20 cellular contexts compared by ENCODE assay signal in the genomic region with DNA sequence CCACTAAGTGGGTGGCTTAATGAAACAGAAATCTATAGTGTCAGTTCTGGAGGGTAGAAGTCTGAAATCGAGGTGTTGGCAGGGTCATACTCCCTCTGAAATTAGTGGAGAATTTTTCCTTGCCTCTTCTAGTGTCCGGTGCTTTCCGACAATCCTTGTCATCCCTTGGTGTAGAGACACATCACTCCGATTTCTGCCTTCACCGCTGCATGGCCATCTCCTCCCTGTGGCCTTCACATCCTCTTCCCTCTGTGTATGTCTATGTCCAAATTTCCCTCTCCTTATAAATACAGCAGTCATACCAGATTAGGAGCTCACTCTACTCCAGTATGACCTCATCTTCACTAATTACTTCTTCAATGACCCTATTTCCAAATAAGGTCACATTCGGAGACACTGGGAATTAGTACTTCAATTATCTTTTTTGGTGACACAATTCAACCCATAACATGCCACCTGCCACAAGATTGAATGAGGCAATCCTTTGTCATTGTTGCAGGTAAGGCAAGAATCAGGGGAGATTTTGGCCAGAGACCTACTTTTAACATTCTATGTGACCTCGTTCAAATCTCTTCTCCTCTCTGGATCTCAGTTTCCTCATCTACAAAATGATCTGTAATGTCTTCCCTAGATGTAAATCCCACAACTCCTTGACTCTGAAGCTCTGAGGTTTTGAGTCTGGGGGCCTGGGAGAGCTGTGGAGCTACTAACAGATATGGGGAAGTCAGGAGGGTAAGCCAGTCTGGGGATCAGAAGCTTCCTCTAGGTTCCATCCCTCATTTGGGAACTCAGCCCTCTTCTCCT. TPM values are rescaled to one million over a fixed set of nuclear protein-coding genes. Genes with fewer than 3 reads are reported as not detected.
A peak's percentile ranks its signal among the peaks of the same experiment; 100 is the strongest.
DNase-seq lines count a peak whose midpoint lies in the region; ATAC-seq, FAIRE-seq and TF ChIP-seq lines count a peak whose summit lies in the region.
"Had no signal": no experiment of that assay in that cellular context is flagged by ENCODE, and none has a peak within 500 bp of the region (broad histone marks: within the 10 kb centered on the region; RNA-seq: fewer than 3 reads in every experiment).

No MANE protein-coding gene starts in this region.

- BruUV-seq in endothelial cell of umbilical vein (replicated peaks; lab: Mats Ljungman, UMichigan): no TSS peak

- no peak for ATAC-seq in GM18517 (IDR thresholded peaks at IDR 0.05; ENCODE audit: unreplicated experiment)
- ATAC-seq: A549, natural killer cell had no signal

- TF ChIP-seq POLR2A in endothelial cell of umbilical vein (IDR thresholded peaks at IDR 0.05; ENCODE audit: low read depth, low read length) (no peak), stomach (IDR thresholded peaks at IDR 0.05) (no peak)

- no peaks in the 10 kb centered on the region for H3K9me3 ChIP-seq in endothelial cell of umbilical vein (replicated peaks; ENCODE audit: control insufficient read depth, insufficient read depth, low read length)
- no peaks in the 10 kb centered on the region for H3K9me3 ChIP-seq in stomach
- H3K9me3 ChIP-seq: A549, colonic mucosa, Peyer's patch, tibial artery had no signal

- no peak for TF ChIP-seq CTCF in endothelial cell of umbilical vein (IDR thresholded peaks at IDR 0.05; ENCODE audit: extremely low read depth in 1 of 2, insufficient read depth in 1 of 2, low read depth in 1 of 2, low read length in 2 of 2)
- no peak for TF ChIP-seq CTCF in stomach (IDR thresholded peaks at IDR 0.05)
- TF ChIP-seq CTCF in progenitor cell of endocrine pancreas (IDR thresholded peaks at IDR 0.05; ENCODE audit: unreplicated experiment): no peak

- H3K9me1 ChIP-seq in endothelial cell of umbilical vein (replicated peaks; ENCODE audit: control insufficient read depth, extremely low read depth, insufficient read depth, low read length): no peaks in the 10 kb centered on the region

- H2AFZ ChIP-seq in endothelial cell of umbilical vein (ENCODE audit: low read depth, low read length): no peak overlapping the region

- WGBS in stomach, 5 donors: 83 to 88% (median 84%) methylated on average over 7 of the region's 7 CpGs

- peak overlapping the region; percentile 26 for H3K4me2 ChIP-seq in endothelial cell of umbilical vein (ENCODE audit: insufficient read depth, low read length)
- H3K4me2 ChIP-seq: A549 had no signal

- H3K79me2 ChIP-seq in endothelial cell of umbilical vein (ENCODE audit: control insufficient read depth, insufficient read depth, low read length): peaks cover 97% of the 10 kb centered on the region

- H3K9me3 Mint-ChIP-seq in progenitor cell of endocrine pancreas (ENCODE audit: low read depth): no peaks in the 10 kb centered on the region
- H3K9me3 Mint-ChIP-seq: activated CD4-positive, alpha-beta T cell treated with anti-CD3 and anti-CD28 coated beads, Interleukin-2, amount 10 ng/mL, durations not matched to agents 24 days and 14 days; natural killer cell had no signal

- dilution Hi-C loops in endothelial cell of umbilical vein (cut with MboI; ENCODE audit: extremely low pct_ligation_motif_present, low sequenced_read_pairs): loop anchor here (25.0 kb wide), 1 partner anchor 157 kb away; no protein-coding TSS in a partner anchor

- peaks cover 10% of the 10 kb centered on the region for H3K27me3 Mint-ChIP-seq in progenitor cell of endocrine pancreas

- FAIRE-seq in endothelial cell of umbilical vein (lab: Jason Lieb, UNC): peak; percentile 61
- FAIRE-seq: A549 had no signal

- CTCF ChIA-PET in endothelial cell of umbilical vein (lab: Charles Lee): interaction anchor here (0.8 to 10.8 kb wide), 7 partner anchors 11 to 237 kb away, joined by 3 to 236 read pairs (median 7); partner anchors contain the start of gene NAV1

- intact Hi-C loops in endothelial cell of umbilical vein (cut with micrococcal nuclease) (loop anchor here (1.0 to 5.0 kb wide), 2 partner anchors 13 to 73 kb away; no protein-coding TSS in a partner anchor), stomach (cut with DNase I; ENCODE audit: low total_unique reads) (loop anchor here (10.0 kb wide), 1 partner anchor 240 kb away; no protein-coding TSS in a partner anchor)

- no peaks in the 10 kb centered on the region for H3K27me3 ChIP-seq in endothelial cell of umbilical vein (ENCODE audit: control insufficient read depth in 2 of 2, insufficient read depth in 2 of 2, low read length in 2 of 2)
- no peaks in the 10 kb centered on the region for H3K27me3 ChIP-seq in stomach
- H3K27me3 ChIP-seq: colonic mucosa, Peyer's patch, tibial artery had no signal

- H3K27ac ChIP-seq in endothelial cell of umbilical vein (ENCODE audit: insufficient read depth, low read depth, low read length) (peak overlapping the region; percentile 76), stomach (peak overlapping the region in 3 of 5 donors; percentile 11 to 69 (median 21))
- H3K27ac ChIP-seq: C4-2B, colonic mucosa, tibial artery had no signal

- no peak overlapping the region for H3K9ac ChIP-seq in endothelial cell of umbilical vein (replicated peaks; ENCODE audit: extremely low read depth, insufficient read depth, low read length)

- no peak overlapping the region for H3K27ac Mint-ChIP-seq in progenitor cell of endocrine pancreas
- H3K27ac Mint-ChIP-seq: activated CD4-positive, alpha-beta T cell treated with anti-CD3 and anti-CD28 coated beads, Interleukin-2, amount 10 ng/mL, durations not matched to agents 24 days and 14 days; natural killer cell had no signal

- DNase-seq in NCI-H510A treated with DMSO at 0.1 percent for 48 hours (lab: John Stamatoyannopoulos, UW) (peak; percentile 17), NCI-H510A (lab: John Stamatoyannopoulos, UW) (no peak), NCI-H1105 treated with DMSO at 0.1 percent for 48 hours (lab: John Stamatoyannopoulos, UW) (peak; percentile 39), endothelial cell of umbilical vein (ENCODE audit: low read depth, low spot score) (no peak), stomach (no peak), progenitor cell of endocrine pancreas (ENCODE audit: low spot score, unreplicated experiment) (no peak), iPS-NIHi11 (ENCODE audit: low spot score) (no peak)
- DNase-seq: activated CD4-positive, alpha-beta T cell treated with anti-CD3 and anti-CD28 coated beads, Interleukin-2, amount 10 ng/mL, durations not matched to agents 24 days and 14 days; activated naive CD4-positive, alpha-beta T cell treated with anti-CD3 and anti-CD28 coated beads, Interleukin-2, amount 50 U/mL, for 16 hours; colonic mucosa; DND-41; Karpas-422; mammary epithelial cell; natural killer cell; NCI-H524 treated with DMSO at 0.1 percent for 48 hours; Peyer's patch; tibial artery had no signal

- H3K36me3 Mint-ChIP-seq in progenitor cell of endocrine pancreas (ENCODE audit: insufficient read depth): no peaks in the 10 kb centered on the region
- H3K36me3 Mint-ChIP-seq: natural killer cell had no signal

- H3K36me3 ChIP-seq in endothelial cell of umbilical vein (ENCODE audit: control insufficient read depth in 2 of 2, extremely low read depth in 1 of 2, insufficient read depth in 2 of 2, low read length in 2 of 2) (no peaks in the 10 kb centered on the region), stomach (no peaks in the 10 kb centered on the region)
- H3K36me3 ChIP-seq: colonic mucosa, Peyer's patch, tibial artery had no signal

- no peak overlapping the region for H3K4me3 ChIP-seq in endothelial cell of umbilical vein (replicated peaks in 1 of 3; ENCODE audit: insufficient read depth in 1 of 3, low read depth in 1 of 3, low read length in 3 of 3)
- no peak overlapping the region for H3K4me3 ChIP-seq in stomach
- H3K4me3 ChIP-seq: A549, colonic mucosa, Peyer's patch, tibial artery had no signal

- POLR2A ChIA-PET in endothelial cell of umbilical vein (lab: Charles Lee): no interaction called here

- H3K4me1 ChIP-seq in endothelial cell of umbilical vein (ENCODE audit: control insufficient read depth, extremely low read depth, insufficient read depth, low read length): peaks cover 61% of the 10 kb centered on the region
- peaks cover 6 to 47% (median 9%) of the 10 kb centered on the region in 4 donors for H3K4me1 ChIP-seq in stomach
- H3K4me1 ChIP-seq: colonic mucosa had no signal

- H3K4me1 Mint-ChIP-seq in progenitor cell of endocrine pancreas (ENCODE audit: low read depth): peaks cover 8% of the 10 kb centered on the region

- H4K20me1 ChIP-seq in endothelial cell of umbilical vein (replicated peaks; ENCODE audit: control insufficient read depth, extremely low read depth, insufficient read depth, low read length): no peaks in the 10 kb centered on the region

- TF ChIP-seq EP300 in stomach (IDR thresholded peaks at IDR 0.05): no peak

- no peak overlapping the region for H3K4me3 Mint-ChIP-seq in progenitor cell of endocrine pancreas (ENCODE audit: low read depth)
- H3K4me3 Mint-ChIP-seq: activated CD4-positive, alpha-beta T cell treated with anti-CD3 and anti-CD28 coated beads, Interleukin-2, amount 10 ng/mL, durations not matched to agents 24 days and 14 days; natural killer cell had no signal

TF ChIP-seq in endothelial cell of umbilical vein, 7 proteins besides CTCF, POLR2A, EP300 and RAD21 (continues in another document):
- TF ChIP-seq POLR2AphosphoS5 (IDR thresholded peaks at IDR 0.05; ENCODE audit: insufficient read depth, low read depth, low read length): no peak
- no peak for TF ChIP-seq FOS (IDR thresholded peaks at IDR 0.05; ENCODE audit: borderline replicate concordance, insufficient read depth, low read length)

RNA-seq across cellular contexts. Expression of gene NAV1, which starts 16.1 kb away (rescaled TPM):
- 136 and 138 TPM in 2 replicates for total RNA-seq in endothelial cell of umbilical vein
- 16.3 and 19.9 TPM in 2 replicates for polyA plus RNA-seq in endothelial cell of umbilical vein
- polyA plus RNA-seq in endothelial cell of umbilical vein (2011; cell fraction: cytosol; rRNA removed): 27.2 and 31.1 TPM in 2 replicates
- 58.6 and 65.0 TPM in 2 replicates for polyA plus RNA-seq in endothelial cell of umbilical vein (2011; cell fraction: nucleus; rRNA removed)
- polyA plus RNA-seq in endothelial cell of umbilical vein (2012): 73.9 and 86.9 TPM in 2 replicates
- polyA minus RNA-seq in endothelial cell of umbilical vein: 45.0 and 46.8 TPM in 2 replicates
- 0.31 TPM for polyA minus RNA-seq in endothelial cell of umbilical vein (2011; cell fraction: cytosol; rRNA and poly(A)+ RNA removed)
- polyA minus RNA-seq in endothelial cell of umbilical vein (2011; cell fraction: nucleus; rRNA and poly(A)+ RNA removed): 83.9 and 99.0 TPM in 2 replicates
- total RNA-seq in stomach: 10 to 100 TPM in 4 of 5 donors, 1 to 10 TPM in 1; 8.2 to 33.0 (median 17.3) TPM
- 1 to 10 TPM; 3.0 to 4.7 (median 4.7) TPM for polyA plus RNA-seq in stomach
- 53.4 and 55.2 TPM in 2 replicates for total RNA-seq in progenitor cell of endocrine pancreas

RNA-seq across cellular contexts. Expression of gene CSRP1, which starts 48.1 kb away (rescaled TPM):
- total RNA-seq in endothelial cell of umbilical vein: 332 and 393 TPM in 2 replicates
- 510 and 560 TPM in 2 replicates for polyA plus RNA-seq in endothelial cell of umbilical vein
- polyA plus RNA-seq in endothelial cell of umbilical vein (2011; cell fraction: cytosol; rRNA removed): 538 and 578 TPM in 2 replicates
- polyA plus RNA-seq in endothelial cell of umbilical vein (2011; cell fraction: nucleus; rRNA removed): 426 and 474 TPM in 2 replicates
- polyA plus RNA-seq in endothelial cell of umbilical vein (2012): 291 and 393 TPM in 2 replicates
- 360 and 393 TPM in 2 replicates for polyA minus RNA-seq in endothelial cell of umbilical vein
- 93.8 TPM for polyA minus RNA-seq in endothelial cell of umbilical vein (2011; cell fraction: cytosol; rRNA and poly(A)+ RNA removed)
- polyA minus RNA-seq in endothelial cell of umbilical vein (2011; cell fraction: nucleus; rRNA and poly(A)+ RNA removed): 111 and 143 TPM in 2 replicates
- total RNA-seq in stomach: 1,000 to 10,000 TPM in 2 of 5 donors, 100 to 1,000 TPM in 3; 304 to 2,162 (median 853) TPM
- polyA plus RNA-seq in stomach: 100 to 1,000 TPM; 220 to 641 (median 274) TPM
- 19.4 and 23.2 TPM in 2 replicates for total RNA-seq in progenitor cell of endocrine pancreas

Comparison
In these comparisons a context has a peak if more than half of its experiments do, and no peak if none do; other contexts are left out.
1. DNase-seq: peak in NCI-H510A treated with DMSO at 0.1 percent for 48 hours (single experiment) and NCI-H1105 treated with DMSO at 0.1 percent for 48 hours (single experiment); none in NCI-H510A (single experiment), endothelial cell of umbilical vein (single experiment), stomach (single experiment), progenitor cell of endocrine pancreas (single experiment) and iPS-NIHi11 (single experiment).
2. RNA of gene CSRP1, which starts 48.1 kb away (total RNA-seq): 304 to 2,162 TPM in stomach and 332 to 393 TPM in endothelial cell of umbilical vein; 19.4 to 23.2 TPM in progenitor cell of endocrine pancreas; every median in the first group is over 10 times any median in the second.